13 cellular contexts compared by ENCODE assay signal in the genomic region with DNA sequence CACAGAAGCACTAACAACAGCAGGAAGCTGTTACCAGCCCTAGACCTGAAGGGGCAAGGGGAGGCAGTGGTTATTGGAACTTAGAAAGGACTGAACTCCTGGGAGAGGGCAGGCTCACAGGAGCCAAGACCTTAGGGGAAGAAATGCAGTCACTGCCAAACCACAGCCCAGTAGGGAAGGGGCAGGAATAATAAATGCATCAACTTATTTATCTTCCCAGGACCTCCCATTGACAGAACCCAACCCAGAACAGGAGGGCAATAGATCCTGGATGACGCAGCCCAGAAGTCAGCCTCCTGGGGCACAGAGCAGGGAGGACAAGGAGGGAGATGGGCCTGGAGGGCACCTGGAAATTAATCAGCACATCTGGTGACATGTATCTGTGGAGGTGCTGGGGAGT.
DNase-seq lines count a peak whose midpoint lies in the region; ATAC-seq and TF ChIP-seq lines count a peak whose summit lies in the region.
"Had no signal": no experiment of that assay in that cellular context is flagged by ENCODE, and none has a peak within 500 bp of the region (broad histone marks: within the 10 kb centered on the region; RNA-seq: fewer than 3 reads in every experiment).

No MANE protein-coding gene starts in this region.

- TF ChIP-seq POLR2A in stomach (IDR thresholded peaks at IDR 0.05), result no peak

- peak overlapping the region; percentile 45 for H3K4me3 Mint-ChIP-seq in natural killer cell
- H3K4me3 Mint-ChIP-seq in natural killer cell treated with Interleukin-12 subunit alpha and Interleukin-12 subunit beta and Interleukin-15 and Interleukin-18, amount 100 ng/mL, for 72 hours, result no peak overlapping the region

- no peak overlapping the region for H3K4me3 ChIP-seq in astrocyte of the cerebellum (ENCODE audit: low read depth, low read length)
- no peak overlapping the region for H3K4me3 ChIP-seq in stomach

- 92 to 100% (median 93%) methylated on average over 1 of the region's 1 CpG for WGBS in stomach, 5 donors

- H3K9me3 Mint-ChIP-seq in natural killer cell, result no peaks in the 10 kb centered on the region
- no peaks in the 10 kb centered on the region for H3K9me3 Mint-ChIP-seq in natural killer cell treated with Interleukin-12 subunit alpha and Interleukin-12 subunit beta and Interleukin-15 and Interleukin-18, amount 100 ng/mL, for 72 hours

- H3K36me3 Mint-ChIP-seq in natural killer cell, result peaks cover 4% of the 10 kb centered on the region
- no peaks in the 10 kb centered on the region for H3K36me3 Mint-ChIP-seq in natural killer cell treated with Interleukin-12 subunit alpha and Interleukin-12 subunit beta and Interleukin-15 and Interleukin-18, amount 100 ng/mL, for 72 hours

- no peaks in the 10 kb centered on the region for H3K4me1 ChIP-seq in stomach

- H3K27me3 ChIP-seq in stomach, result no peaks in the 10 kb centered on the region

- H3K36me3 ChIP-seq in stomach, result no peaks in the 10 kb centered on the region

- in situ Hi-C loops in astrocyte of the cerebellum (cut with HindIII; ENCODE audit: low sequenced_read_pairs), result no loop called here

- peaks cover 72 to 90% of the 10 kb centered on the region in 2 donors for H3K4me1 Mint-ChIP-seq in natural killer cell
- H3K4me1 Mint-ChIP-seq in natural killer cell treated with Interleukin-12 subunit alpha and Interleukin-12 subunit beta and Interleukin-15 and Interleukin-18, amount 100 ng/mL, for 72 hours (ENCODE audit: low read depth in 2 of 2), result peaks cover 71 to 78% of the 10 kb centered on the region in 2 donors

- ATAC-seq in natural killer cell (no peak), HG02885 (IDR thresholded peaks at IDR 0.05; ENCODE audit: poor library complexity, unreplicated experiment) (peak; percentile 24)
- no peak for ATAC-seq in natural killer cell treated with Interleukin-12 subunit alpha and Interleukin-12 subunit beta and Interleukin-15 and Interleukin-18, amount 100 ng/mL, for 72 hours
- ATAC-seq: Right ventricle myocardium inferior had no signal

- no peak overlapping the region for H3K27ac ChIP-seq in stomach

- peak overlapping the region; percentile 39 to 79 for H3K27ac Mint-ChIP-seq in natural killer cell
- peak overlapping the region in 1 of 2 donors; percentile 22 for H3K27ac Mint-ChIP-seq in natural killer cell treated with Interleukin-12 subunit alpha and Interleukin-12 subunit beta and Interleukin-15 and Interleukin-18, amount 100 ng/mL, for 72 hours

- TF ChIP-seq CTCF in natural killer cell (IDR thresholded peaks at IDR 0.05) (no peak), astrocyte of the cerebellum (IDR thresholded peaks at IDR 0.05; ENCODE audit: low read depth, low read length, missing control alignments) (no peak), stomach (IDR thresholded peaks at IDR 0.05) (no peak)

- no peaks in the 10 kb centered on the region for H3K9me3 ChIP-seq in stomach

- DNase-seq in natural killer cell (no peak), astrocyte of the cerebellum (ENCODE audit: low read depth) (peak; percentile 57), NCI-H2196 (lab: John Stamatoyannopoulos, UW; ENCODE audit: unreplicated experiment) (no peak), cerebellar cortex (ENCODE audit: low spot score) (no peak), Kasumi-1 (lab: John Stamatoyannopoulos, UW) (no peak), stomach (no peak)
- DNase-seq in natural killer cell treated with Interleukin-12 subunit alpha and Interleukin-12 subunit beta and Interleukin-15 and Interleukin-18, amount 100 ng/mL, for 72 hours (ENCODE audit: low spot score), result no peak
- DNase-seq: DMS79 treated with DMSO at 0.1 percent for 48 hours; erythroblast; NK-92 treated with Interleukin-12 subunit alpha and Interleukin-12 subunit beta, amount 100 ng/mL, for 24 hours; small intestine had no signal

- no peaks in the 10 kb centered on the region for H3K27me3 Mint-ChIP-seq in natural killer cell (ENCODE audit: low read depth in 2 of 2)
- H3K27me3 Mint-ChIP-seq in natural killer cell treated with Interleukin-12 subunit alpha and Interleukin-12 subunit beta and Interleukin-15 and Interleukin-18, amount 100 ng/mL, for 72 hours, result no peaks in the 10 kb centered on the region

- no peak for TF ChIP-seq EP300 in stomach (IDR thresholded peaks at IDR 0.05)

- intact Hi-C loops in natural killer cell (cut with micrococcal nuclease), result no loop called here
- intact Hi-C loops in stomach (cut with DNase I; ENCODE audit: low total_unique reads), result no loop called here
